20 cellular contexts compared by ENCODE assay signal in the genomic region with DNA sequence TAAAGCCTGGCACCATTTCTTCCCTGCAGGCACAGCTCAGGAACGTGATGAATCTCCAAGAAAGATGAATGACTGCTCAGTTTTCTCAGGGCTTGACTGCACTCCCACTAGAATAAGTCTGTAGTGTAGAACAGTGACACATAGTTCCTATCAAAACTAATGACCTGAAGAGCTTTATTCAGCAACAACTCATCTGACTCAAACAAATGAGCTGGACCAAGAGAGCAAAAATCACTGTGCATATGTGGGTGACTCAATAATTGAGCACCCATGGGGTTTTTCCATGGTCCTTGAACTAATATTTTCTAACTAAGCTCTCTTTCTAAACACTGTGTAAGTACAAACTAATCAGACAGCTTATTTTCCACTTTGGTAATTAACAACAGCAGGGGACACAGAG.
DNase-seq lines count a peak whose midpoint lies in the region; ATAC-seq and TF ChIP-seq lines count a peak whose summit lies in the region.
"Had no signal": no experiment of that assay in that cellular context is flagged by ENCODE, and none has a peak within 500 bp of the region (broad histone marks: within the 10 kb centered on the region; RNA-seq: fewer than 3 reads in every experiment).

No MANE protein-coding gene starts in this region.

- no peaks in the 10 kb centered on the region for H3K27me3 ChIP-seq in adipocyte (replicated peaks; ENCODE audit: control insufficient read depth, insufficient read depth, low read length)
- H3K27me3 ChIP-seq: vagina had no signal

- H3K4me3 ChIP-seq in adipocyte (ENCODE audit: low read length), result peak overlapping the region; percentile 3
- no peak overlapping the region for H3K4me3 ChIP-seq in foreskin fibroblast (ENCODE audit: low read depth in 1 of 2, low read length in 2 of 2)
- H3K4me3 ChIP-seq in coronary artery, result no peak overlapping the region
- H3K4me3 ChIP-seq: HAP-1, heart left ventricle, SJCRH30, vagina had no signal

- H3K27ac ChIP-seq in coronary artery, result no peak overlapping the region
- H3K27ac ChIP-seq: heart left ventricle, SJCRH30, vagina had no signal

- H3K4me1 ChIP-seq in adipocyte (ENCODE audit: control insufficient read depth, insufficient read depth, low read length), result peaks cover 32% of the 10 kb centered on the region
- H3K4me1 ChIP-seq: Caco-2, HAP-1, heart left ventricle, SJCRH30, vagina had no signal

- no peak for ATAC-seq in GM19397 (IDR thresholded peaks at IDR 0.05; ENCODE audit: unreplicated experiment)
- ATAC-seq: activated CD8-positive, alpha-beta T cell treated with anti-CD3 and anti-CD28 coated beads, Interleukin-2, amount 10 ng/mL, durations not matched to agents 7 days and 5 days; activated T-helper 17 cell treated with anti-CD3 and anti-CD28 coated beads, Interleukin-2, amount 50 U/mL, for 72 hours; heart left ventricle; natural killer cell; right cardiac atrium had no signal

- TF ChIP-seq CTCF in foreskin fibroblast (IDR thresholded peaks at IDR 0.05; ENCODE audit: low read depth, low read length) (no peak), coronary artery (IDR thresholded peaks at IDR 0.05) (no peak)

- no peaks in the 10 kb centered on the region for H3K36me3 ChIP-seq in adipocyte (ENCODE audit: control insufficient read depth, insufficient read depth, low read length, severe bottlenecking)
- H3K36me3 ChIP-seq: HAP-1, heart left ventricle, SJCRH30, vagina had no signal

- DNase-seq in GM04504 (ENCODE audit: low read depth) (peak; percentile 54), adipocyte (ENCODE audit: low read depth) (peak; percentile 50), foreskin fibroblast (peak; percentile 86 to 87), stromal cell of bone marrow (ENCODE audit: low read depth) (peak; percentile 75), islet precursor cell (no peak), coronary artery (ENCODE audit: low spot score) (no peak)
- DNase-seq: activated CD8-positive, alpha-beta T cell treated with anti-CD3 and anti-CD28 coated beads, Interleukin-2, amount 10 ng/mL, durations not matched to agents 7 days and 5 days; anterior cingulate cortex; Caco-2; heart left ventricle; MV-4-11; natural killer cell; NCI-H2107; right cardiac atrium; SJCRH30; stimulated activated naive CD4-positive, alpha-beta T cell had no signal

- peak overlapping the region; percentile 59 for H3K9ac ChIP-seq in adipocyte (ENCODE audit: low read length)

- no peaks in the 10 kb centered on the region for H3K9me3 ChIP-seq in adipocyte (ENCODE audit: control insufficient read depth, low read length)
- H3K9me3 ChIP-seq: Caco-2, HAP-1, heart left ventricle, SJCRH30, vagina had no signal

Comparison
In these comparisons a context has a peak if more than half of its experiments do, and no peak if none do; other contexts are left out.
1. DNase-seq: peak in GM04504 (single experiment), adipocyte (single experiment), foreskin fibroblast (2 of 2) and stromal cell of bone marrow (single experiment); none in islet precursor cell (single experiment) and coronary artery (single experiment).